ENCODE assay signal across 1 cellular context in the genomic region with DNA sequence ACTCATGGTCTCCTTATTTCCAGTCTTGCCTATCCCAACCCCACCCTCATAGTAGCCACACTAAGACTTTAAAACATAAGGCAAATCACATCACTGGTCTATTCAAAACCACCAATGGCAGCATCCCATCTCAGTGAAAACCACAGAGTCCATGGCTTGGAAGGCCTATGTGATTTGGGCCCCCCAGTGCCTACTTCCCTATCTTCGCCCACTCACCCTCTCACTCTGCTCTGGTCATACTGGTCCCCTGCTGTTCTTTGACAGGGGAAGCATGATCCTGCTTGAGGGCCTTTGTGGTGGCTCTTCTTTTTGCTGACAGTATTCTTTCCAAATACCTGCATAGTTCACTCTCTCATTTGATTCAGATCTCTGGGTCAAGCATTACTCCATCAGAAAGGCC.
TF ChIP-seq lines count a peak whose summit lies in the region.

No MANE protein-coding gene starts in this region.

TF ChIP-seq in GM12878, 131 proteins besides CTCF, POLR2A, EP300 and RAD21 (continued from another document):
- no peak for TF ChIP-seq RBBP5 (conservative IDR thresholded peaks at IDR 0.05)
- no peak for TF ChIP-seq SMAD5 (IDR thresholded peaks at IDR 0.05; ENCODE audit: low read depth)
- TF ChIP-seq, protein P1, sequence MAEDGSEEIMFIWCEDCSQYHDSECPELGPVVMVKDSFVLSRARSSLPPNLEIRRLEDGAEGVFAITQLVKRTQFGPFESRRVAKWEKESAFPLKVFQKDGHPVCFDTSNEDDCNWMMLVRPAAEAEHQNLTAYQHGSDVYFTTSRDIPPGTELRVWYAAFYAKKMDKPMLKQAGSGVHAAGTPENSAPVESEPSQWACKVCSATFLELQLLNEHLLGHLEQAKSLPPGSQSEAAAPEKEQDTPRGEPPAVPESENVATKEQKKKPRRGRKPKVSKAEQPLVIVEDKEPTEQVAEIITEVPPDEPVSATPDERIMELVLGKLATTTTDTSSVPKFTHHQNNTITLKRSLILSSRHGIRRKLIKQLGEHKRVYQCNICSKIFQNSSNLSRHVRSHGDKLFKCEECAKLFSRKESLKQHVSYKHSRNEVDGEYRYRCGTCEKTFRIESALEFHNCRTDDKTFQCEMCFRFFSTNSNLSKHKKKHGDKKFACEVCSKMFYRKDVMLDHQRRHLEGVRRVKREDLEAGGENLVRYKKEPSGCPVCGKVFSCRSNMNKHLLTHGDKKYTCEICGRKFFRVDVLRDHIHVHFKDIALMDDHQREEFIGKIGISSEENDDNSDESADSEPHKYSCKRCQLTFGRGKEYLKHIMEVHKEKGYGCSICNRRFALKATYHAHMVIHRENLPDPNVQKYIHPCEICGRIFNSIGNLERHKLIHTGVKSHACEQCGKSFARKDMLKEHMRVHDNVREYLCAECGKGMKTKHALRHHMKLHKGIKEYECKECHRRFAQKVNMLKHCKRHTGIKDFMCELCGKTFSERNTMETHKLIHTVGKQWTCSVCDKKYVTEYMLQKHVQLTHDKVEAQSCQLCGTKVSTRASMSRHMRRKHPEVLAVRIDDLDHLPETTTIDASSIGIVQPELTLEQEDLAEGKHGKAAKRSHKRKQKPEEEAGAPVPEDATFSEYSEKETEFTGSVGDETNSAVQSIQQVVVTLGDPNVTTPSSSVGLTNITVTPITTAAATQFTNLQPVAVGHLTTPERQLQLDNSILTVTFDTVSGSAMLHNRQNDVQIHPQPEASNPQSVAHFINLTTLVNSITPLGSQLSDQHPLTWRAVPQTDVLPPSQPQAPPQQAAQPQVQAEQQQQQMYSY (CRISPR knock-in tag; IDR thresholded peaks at IDR 0.05) = no peak
- TF ChIP-seq, protein P2, sequence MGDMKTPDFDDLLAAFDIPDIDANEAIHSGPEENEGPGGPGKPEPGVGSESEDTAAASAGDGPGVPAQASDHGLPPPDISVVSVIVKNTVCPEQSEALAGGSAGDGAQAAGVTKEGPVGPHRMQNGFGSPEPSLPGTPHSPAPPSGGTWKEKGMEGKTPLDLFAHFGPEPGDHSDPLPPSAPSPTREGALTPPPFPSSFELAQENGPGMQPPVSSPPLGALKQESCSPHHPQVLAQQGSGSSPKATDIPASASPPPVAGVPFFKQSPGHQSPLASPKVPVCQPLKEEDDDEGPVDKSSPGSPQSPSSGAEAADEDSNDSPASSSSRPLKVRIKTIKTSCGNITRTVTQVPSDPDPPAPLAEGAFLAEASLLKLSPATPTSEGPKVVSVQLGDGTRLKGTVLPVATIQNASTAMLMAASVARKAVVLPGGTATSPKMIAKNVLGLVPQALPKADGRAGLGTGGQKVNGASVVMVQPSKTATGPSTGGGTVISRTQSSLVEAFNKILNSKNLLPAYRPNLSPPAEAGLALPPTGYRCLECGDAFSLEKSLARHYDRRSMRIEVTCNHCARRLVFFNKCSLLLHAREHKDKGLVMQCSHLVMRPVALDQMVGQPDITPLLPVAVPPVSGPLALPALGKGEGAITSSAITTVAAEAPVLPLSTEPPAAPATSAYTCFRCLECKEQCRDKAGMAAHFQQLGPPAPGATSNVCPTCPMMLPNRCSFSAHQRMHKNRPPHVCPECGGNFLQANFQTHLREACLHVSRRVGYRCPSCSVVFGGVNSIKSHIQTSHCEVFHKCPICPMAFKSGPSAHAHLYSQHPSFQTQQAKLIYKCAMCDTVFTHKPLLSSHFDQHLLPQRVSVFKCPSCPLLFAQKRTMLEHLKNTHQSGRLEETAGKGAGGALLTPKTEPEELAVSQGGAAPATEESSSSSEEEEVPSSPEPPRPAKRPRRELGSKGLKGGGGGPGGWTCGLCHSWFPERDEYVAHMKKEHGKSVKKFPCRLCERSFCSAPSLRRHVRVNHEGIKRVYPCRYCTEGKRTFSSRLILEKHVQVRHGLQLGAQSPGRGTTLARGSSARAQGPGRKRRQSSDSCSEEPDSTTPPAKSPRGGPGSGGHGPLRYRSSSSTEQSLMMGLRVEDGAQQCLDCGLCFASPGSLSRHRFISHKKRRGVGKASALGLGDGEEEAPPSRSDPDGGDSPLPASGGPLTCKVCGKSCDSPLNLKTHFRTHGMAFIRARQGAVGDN (IDR thresholded peaks at IDR 0.05) = no peak
- TF ChIP-seq NRF1 (conservative IDR thresholded peaks at IDR 0.05; ENCODE audit: low read depth, low read length) = no peak
- TF ChIP-seq TCF7 (IDR thresholded peaks at IDR 0.05; ENCODE audit: borderline replicate concordance) = no peak
- no peak for TF ChIP-seq NR2F1 (conservative IDR thresholded peaks at IDR 0.05)
- TF ChIP-seq, protein P3, sequence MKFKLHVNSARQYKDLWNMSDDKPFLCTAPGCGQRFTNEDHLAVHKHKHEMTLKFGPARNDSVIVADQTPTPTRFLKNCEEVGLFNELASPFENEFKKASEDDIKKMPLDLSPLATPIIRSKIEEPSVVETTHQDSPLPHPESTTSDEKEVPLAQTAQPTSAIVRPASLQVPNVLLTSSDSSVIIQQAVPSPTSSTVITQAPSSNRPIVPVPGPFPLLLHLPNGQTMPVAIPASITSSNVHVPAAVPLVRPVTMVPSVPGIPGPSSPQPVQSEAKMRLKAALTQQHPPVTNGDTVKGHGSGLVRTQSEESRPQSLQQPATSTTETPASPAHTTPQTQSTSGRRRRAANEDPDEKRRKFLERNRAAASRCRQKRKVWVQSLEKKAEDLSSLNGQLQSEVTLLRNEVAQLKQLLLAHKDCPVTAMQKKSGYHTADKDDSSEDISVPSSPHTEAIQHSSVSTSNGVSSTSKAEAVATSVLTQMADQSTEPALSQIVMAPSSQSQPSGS (IDR thresholded peaks at IDR 0.05; ENCODE audit: low read length) = no peak
- TF ChIP-seq, protein P4, sequence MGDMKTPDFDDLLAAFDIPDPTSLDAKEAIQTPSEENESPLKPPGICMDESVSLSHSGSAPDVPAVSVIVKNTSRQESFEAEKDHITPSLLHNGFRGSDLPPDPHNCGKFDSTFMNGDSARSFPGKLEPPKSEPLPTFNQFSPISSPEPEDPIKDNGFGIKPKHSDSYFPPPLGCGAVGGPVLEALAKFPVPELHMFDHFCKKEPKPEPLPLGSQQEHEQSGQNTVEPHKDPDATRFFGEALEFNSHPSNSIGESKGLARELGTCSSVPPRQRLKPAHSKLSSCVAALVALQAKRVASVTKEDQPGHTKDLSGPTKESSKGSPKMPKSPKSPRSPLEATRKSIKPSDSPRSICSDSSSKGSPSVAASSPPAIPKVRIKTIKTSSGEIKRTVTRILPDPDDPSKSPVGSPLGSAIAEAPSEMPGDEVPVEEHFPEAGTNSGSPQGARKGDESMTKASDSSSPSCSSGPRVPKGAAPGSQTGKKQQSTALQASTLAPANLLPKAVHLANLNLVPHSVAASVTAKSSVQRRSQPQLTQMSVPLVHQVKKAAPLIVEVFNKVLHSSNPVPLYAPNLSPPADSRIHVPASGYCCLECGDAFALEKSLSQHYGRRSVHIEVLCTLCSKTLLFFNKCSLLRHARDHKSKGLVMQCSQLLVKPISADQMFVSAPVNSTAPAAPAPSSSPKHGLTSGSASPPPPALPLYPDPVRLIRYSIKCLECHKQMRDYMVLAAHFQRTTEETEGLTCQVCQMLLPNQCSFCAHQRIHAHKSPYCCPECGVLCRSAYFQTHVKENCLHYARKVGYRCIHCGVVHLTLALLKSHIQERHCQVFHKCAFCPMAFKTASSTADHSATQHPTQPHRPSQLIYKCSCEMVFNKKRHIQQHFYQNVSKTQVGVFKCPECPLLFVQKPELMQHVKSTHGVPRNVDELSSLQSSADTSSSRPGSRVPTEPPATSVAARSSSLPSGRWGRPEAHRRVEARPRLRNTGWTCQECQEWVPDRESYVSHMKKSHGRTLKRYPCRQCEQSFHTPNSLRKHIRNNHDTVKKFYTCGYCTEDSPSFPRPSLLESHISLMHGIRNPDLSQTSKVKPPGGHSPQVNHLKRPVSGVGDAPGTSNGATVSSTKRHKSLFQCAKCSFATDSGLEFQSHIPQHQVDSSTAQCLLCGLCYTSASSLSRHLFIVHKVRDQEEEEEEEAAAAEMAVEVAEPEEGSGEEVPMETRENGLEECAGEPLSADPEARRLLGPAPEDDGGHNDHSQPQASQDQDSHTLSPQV (IDR thresholded peaks at IDR 0.05) = no peak
- TF ChIP-seq TCF3 (IDR thresholded peaks at IDR 0.05; ENCODE audit: borderline replicate concordance, insufficient read depth, low read depth, low read length) = no peak
- TF ChIP-seq, protein P5, sequence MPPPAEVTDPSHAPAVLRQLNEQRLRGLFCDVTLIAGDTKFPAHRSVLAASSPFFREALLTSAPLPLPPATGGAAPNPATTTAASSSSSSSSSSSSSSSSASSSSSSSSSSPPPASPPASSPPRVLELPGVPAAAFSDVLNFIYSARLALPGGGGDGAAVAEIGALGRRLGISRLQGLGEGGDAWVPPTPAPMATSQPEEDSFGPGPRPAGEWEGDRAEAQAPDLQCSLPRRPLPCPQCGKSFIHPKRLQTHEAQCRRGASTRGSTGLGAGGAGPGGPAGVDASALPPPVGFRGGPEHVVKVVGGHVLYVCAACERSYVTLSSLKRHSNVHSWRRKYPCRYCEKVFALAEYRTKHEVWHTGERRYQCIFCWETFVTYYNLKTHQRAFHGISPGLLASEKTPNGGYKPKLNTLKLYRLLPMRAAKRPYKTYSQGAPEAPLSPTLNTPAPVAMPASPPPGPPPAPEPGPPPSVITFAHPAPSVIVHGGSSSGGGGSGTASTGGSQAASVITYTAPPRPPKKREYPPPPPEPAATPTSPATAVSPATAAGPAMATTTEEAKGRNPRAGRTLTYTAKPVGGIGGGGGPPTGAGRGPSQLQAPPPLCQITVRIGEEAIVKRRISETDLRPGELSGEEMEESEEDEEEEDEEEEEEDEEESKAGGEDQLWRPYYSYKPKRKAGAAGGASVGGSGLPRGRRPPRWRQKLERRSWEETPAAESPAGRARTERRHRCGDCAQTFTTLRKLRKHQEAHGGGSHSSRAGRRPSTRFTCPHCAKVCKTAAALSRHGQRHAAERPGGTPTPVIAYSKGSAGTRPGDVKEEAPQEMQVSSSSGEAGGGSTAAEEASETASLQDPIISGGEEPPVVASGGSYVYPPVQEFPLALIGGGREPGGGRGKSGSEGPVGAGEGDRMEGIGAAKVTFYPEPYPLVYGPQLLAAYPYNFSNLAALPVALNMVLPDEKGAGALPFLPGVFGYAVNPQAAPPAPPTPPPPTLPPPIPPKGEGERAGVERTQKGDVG (CRISPR knock-in tag; IDR thresholded peaks at IDR 0.05) = no peak
- TF ChIP-seq, protein P6, sequence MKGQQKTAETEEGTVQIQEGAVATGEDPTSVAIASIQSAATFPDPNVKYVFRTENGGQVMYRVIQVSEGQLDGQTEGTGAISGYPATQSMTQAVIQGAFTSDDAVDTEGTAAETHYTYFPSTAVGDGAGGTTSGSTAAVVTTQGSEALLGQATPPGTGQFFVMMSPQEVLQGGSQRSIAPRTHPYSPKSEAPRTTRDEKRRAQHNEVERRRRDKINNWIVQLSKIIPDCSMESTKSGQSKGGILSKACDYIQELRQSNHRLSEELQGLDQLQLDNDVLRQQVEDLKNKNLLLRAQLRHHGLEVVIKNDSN (IDR thresholded peaks at IDR 0.05; ENCODE audit: borderline replicate concordance, extremely low read length, insufficient read depth, low read depth, low read length) = no peak
- TF ChIP-seq, protein P7, sequence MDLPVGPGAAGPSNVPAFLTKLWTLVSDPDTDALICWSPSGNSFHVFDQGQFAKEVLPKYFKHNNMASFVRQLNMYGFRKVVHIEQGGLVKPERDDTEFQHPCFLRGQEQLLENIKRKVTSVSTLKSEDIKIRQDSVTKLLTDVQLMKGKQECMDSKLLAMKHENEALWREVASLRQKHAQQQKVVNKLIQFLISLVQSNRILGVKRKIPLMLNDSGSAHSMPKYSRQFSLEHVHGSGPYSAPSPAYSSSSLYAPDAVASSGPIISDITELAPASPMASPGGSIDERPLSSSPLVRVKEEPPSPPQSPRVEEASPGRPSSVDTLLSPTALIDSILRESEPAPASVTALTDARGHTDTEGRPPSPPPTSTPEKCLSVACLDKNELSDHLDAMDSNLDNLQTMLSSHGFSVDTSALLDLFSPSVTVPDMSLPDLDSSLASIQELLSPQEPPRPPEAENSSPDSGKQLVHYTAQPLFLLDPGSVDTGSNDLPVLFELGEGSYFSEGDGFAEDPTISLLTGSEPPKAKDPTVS (IDR thresholded peaks at IDR 0.05; ENCODE audit: low read depth, low read length) = no peak
